In genomic region chr12:96882862-96883261, GRCh38 we compare ENCODE assay signal across 15 cellular contexts. TPM values are rescaled to one million over a fixed set of nuclear protein-coding genes. Genes with fewer than 3 reads are reported as not detected.
DNase-seq lines count a peak whose midpoint lies in the region; ATAC-seq and TF ChIP-seq lines count a peak whose summit lies in the region.
"Had no signal": no experiment of that assay in that cellular context is flagged by ENCODE, and none has a peak within 500 bp of the region (broad histone marks: within the 10 kb centered on the region; RNA-seq: fewer than 3 reads in every experiment).

No MANE protein-coding gene starts in this region.

- BruUV-seq in PC-3 (replicated peaks; lab: Mats Ljungman, UMichigan), result no TSS peak

- POLR2A ChIA-PET in PC-3 (lab: Charles Lee; ENCODE audit: unreplicated experiment), result no interaction called here

- whole genome bisulfite sequencing in mesenchymal stem cell, result 80% methylated on average over 1 of the region's 2 CpGs

- ATAC-seq in PC-3 (peak; percentile 93), left ventricle myocardium superior (no peak)
- ATAC-seq: heart right ventricle; pancreas; stimulated activated naive B cell treated with anti-CD40 and anti-IgM and Interleukin-4, amounts not matched to agents 10 μg/mL and 1 μg/mL and 100 μg/mL, for 72 hours; WTC11 had no signal

- H3K4me1 ChIP-seq in PC-3 (ENCODE audit: insufficient read depth, low read length) (peaks cover 26% of the 10 kb centered on the region), mesenchymal stem cell (ENCODE audit: control insufficient read depth, insufficient read depth, low read depth, low read length) (peaks cover 5% of the 10 kb centered on the region)
- H3K4me1 ChIP-seq: BE2C, heart right ventricle, pancreas had no signal

- H2AFZ ChIP-seq in PC-3 (ENCODE audit: low read length) (no peak overlapping the region), mesenchymal stem cell (ENCODE audit: low read depth, low read length) (no peak overlapping the region)

- no peak overlapping the region for H2BK5ac ChIP-seq in mesenchymal stem cell (ENCODE audit: low read depth, low read length, poor library complexity, severe bottlenecking)

- H3K4me3 ChIP-seq in PC-3 (ENCODE audit: low read length), result no peak overlapping the region
- H3K4me3 ChIP-seq in choroid plexus epithelial cell (ENCODE audit: low read depth, low read length), result no peak overlapping the region
- H3K4me3 ChIP-seq in mesenchymal stem cell (ENCODE audit: insufficient read depth in 1 of 2, low read depth in 1 of 2, low read length in 2 of 2), result no peak overlapping the region
- H3K4me3 ChIP-seq: heart right ventricle, pancreas, skin epidermis had no signal

- no peak overlapping the region for H4K91ac ChIP-seq in mesenchymal stem cell (ENCODE audit: low read length)

- no peaks in the 10 kb centered on the region for H3K27me3 ChIP-seq in PC-3 (ENCODE audit: low read length)
- no peaks in the 10 kb centered on the region for H3K27me3 ChIP-seq in mesenchymal stem cell (ENCODE audit: control insufficient read depth in 1 of 2, insufficient read depth in 1 of 2, low read length in 2 of 2)
- H3K27me3 ChIP-seq: pancreas had no signal

- H3K79me1 ChIP-seq in mesenchymal stem cell (replicated peaks; ENCODE audit: low read length, poor library complexity, severe bottlenecking), result no peaks in the 10 kb centered on the region

- no peak overlapping the region for H3K18ac ChIP-seq in mesenchymal stem cell (ENCODE audit: low read depth in 1 of 2, low read length in 2 of 2)

- TF ChIP-seq CTCF in PC-3 (conservative IDR thresholded peaks at IDR 0.05; ENCODE audit: low read depth, low read length) (no peak), choroid plexus epithelial cell (conservative IDR thresholded peaks at IDR 0.05; ENCODE audit: low read depth, low read length) (no peak)

- H3K36me3 ChIP-seq in PC-3 (ENCODE audit: low read depth, low read length) (no peaks in the 10 kb centered on the region), mesenchymal stem cell (ENCODE audit: control insufficient read depth in 1 of 2, insufficient read depth in 2 of 2, low read depth in 1 of 2, low read length in 2 of 2) (no peaks in the 10 kb centered on the region)
- H3K36me3 ChIP-seq: BE2C, heart right ventricle, pancreas had no signal

- H2BK15ac ChIP-seq in mesenchymal stem cell (ENCODE audit: low read depth, poor library complexity, severe bottlenecking), result no peak overlapping the region

- no peak overlapping the region for H3K9ac ChIP-seq in PC-3 (ENCODE audit: low read length)
- no peak overlapping the region for H3K9ac ChIP-seq in mesenchymal stem cell (ENCODE audit: low read length)

- no peak overlapping the region for H3K14ac ChIP-seq in mesenchymal stem cell (ENCODE audit: low read length in 2 of 2)

- H4K8ac ChIP-seq in mesenchymal stem cell (ENCODE audit: low read length), result no peak overlapping the region

- H3K4me2 ChIP-seq in PC-3 (ENCODE audit: low read length), result peak overlapping the region; percentile 37; the same call in 1 of the 2 replicates
- H3K4me2 ChIP-seq in mesenchymal stem cell (ENCODE audit: low read length, poor library complexity, severe bottlenecking), result no peak overlapping the region

- H3K9me3 ChIP-seq in PC-3 (ENCODE audit: low read length), result no peaks in the 10 kb centered on the region
- H3K9me3 ChIP-seq in mesenchymal stem cell (ENCODE audit: control insufficient read depth, low read length), result peaks cover 2% of the 10 kb centered on the region
- H3K9me3 ChIP-seq: BE2C, heart right ventricle, pancreas had no signal

- CTCF ChIA-PET in PC-3 (lab: Charles Lee), result no interaction called here

- H3K79me2 ChIP-seq in PC-3 (ENCODE audit: low read length), result no peaks in the 10 kb centered on the region

- H3K9me2 ChIP-seq in PC-3 (replicated peaks; ENCODE audit: low read length), result no peaks in the 10 kb centered on the region

- no peak overlapping the region for H2AK5ac ChIP-seq in mesenchymal stem cell (ENCODE audit: low read length, severe bottlenecking)

- no peak overlapping the region for H2BK12ac ChIP-seq in mesenchymal stem cell (ENCODE audit: low read length in 2 of 2)

- H3K23ac ChIP-seq in mesenchymal stem cell (ENCODE audit: low read length in 2 of 2), result no peak overlapping the region

- intact Hi-C loops in PC-3 (cut with micrococcal nuclease), result no loop called here
- intact Hi-C loops in left ventricle myocardium superior (cut with micrococcal nuclease), result no loop called here

- DNase-seq in GM03348 (ENCODE audit: low spot score) (peak; percentile 34), PC-3 (peak; percentile 76), choroid plexus epithelial cell (ENCODE audit: low read depth) (peak; percentile 75), mesenchymal stem cell (peak; percentile 36), LoVo (ENCODE audit: low spot score) (no peak), left ventricle myocardium superior (no peak), nucleus accumbens (lab: John Stamatoyannopoulos, UW) (no peak)
- DNase-seq: activated naive CD4-positive, alpha-beta T cell treated with Interleukin-2 at 50 U/mL for 16 hours; BE2C; heart right ventricle; NCI-H1092 treated with DMSO at 0.1 percent for 48 hours; pancreas; stimulated activated naive B cell treated with anti-CD40 and anti-IgM and Interleukin-4, amounts not matched to agents 10 μg/mL and 1 μg/mL and 100 μg/mL, for 72 hours had no signal

- no peak overlapping the region for H3K27ac ChIP-seq in PC-3 (ENCODE audit: low read length)
- H3K27ac ChIP-seq in mesenchymal stem cell (ENCODE audit: low read length, poor library complexity, severe bottlenecking), result no peak overlapping the region
- H3K27ac ChIP-seq: heart right ventricle, pancreas, skin epidermis had no signal

- no peaks in the 10 kb centered on the region for H4K20me1 ChIP-seq in PC-3 (ENCODE audit: low read length)

- H3F3A ChIP-seq in PC-3 (ENCODE audit: low read length, unreplicated experiment), result no peaks in the 10 kb centered on the region

- no peak overlapping the region for H3K4ac ChIP-seq in mesenchymal stem cell (ENCODE audit: low read depth in 1 of 2, low read length in 2 of 2)

- no peak overlapping the region for H2BK120ac ChIP-seq in mesenchymal stem cell (ENCODE audit: low read depth, low read length)

RNA-seq across cellular contexts. Expression of gene NEDD1, which starts 24.2 kb away (rescaled TPM):
- total RNA-seq in PC-3 (2014; rRNA removed) (28.6 and 43.4 TPM in 2 replicates), left ventricle myocardium superior (14.3 TPM)
- polyA plus RNA-seq in mesenchymal stem cell (2013, experiment 1 of 2), result 11.6 TPM
- 11.6 TPM for polyA plus RNA-seq in mesenchymal stem cell (2013, experiment 2 of 2)

Comparison
In these comparisons a context has a peak if more than half of its experiments do, and no peak if none do; other contexts are left out.
1. DNase-seq: peak in GM03348 (single experiment), PC-3 (single experiment), choroid plexus epithelial cell (single experiment) and mesenchymal stem cell (single experiment); none in LoVo (single experiment), left ventricle myocardium superior (single experiment) and nucleus accumbens (0 of 56).